Comparison of ENCODE assay signal across 8 cellular contexts in genomic region chr4:153488006-153488718, GRCh38. TPM values are rescaled to one million over a fixed set of nuclear protein-coding genes. Genes with fewer than 3 reads are reported as not detected.
DNase-seq lines count a peak whose midpoint lies in the region; ATAC-seq and TF ChIP-seq lines count a peak whose summit lies in the region.

No MANE protein-coding gene starts in this region.

- H3K4me3 ChIP-seq in SJCRH30, result peak overlapping the region; percentile 17; the same call in 1 of the 2 replicates
- H3K4me3 ChIP-seq in stomach, result peak overlapping the region; percentile 1 to 20 (median 14)

- no peak for TF ChIP-seq POLR2A in stomach (IDR thresholded peaks at IDR 0.05)

- H3K4me1 ChIP-seq in SJCRH30 (peaks cover 41% of the 10 kb centered on the region), stomach (peaks cover 25 to 71% (median 53%) of the 10 kb centered on the region in 4 donors)

- peak overlapping the region; percentile 95 for H3K27ac Mint-ChIP-seq in activated naive CD8-positive, alpha-beta T cell treated with anti-CD3 and anti-CD28 coated beads, Interleukin-2, amount 50 U/mL, for 24 hours
- H3K27ac Mint-ChIP-seq in memory B cell, result peak overlapping the region; percentile 93

- no peaks in the 10 kb centered on the region for H3K9me3 ChIP-seq in SJCRH30 (replicated peaks)
- no peaks in the 10 kb centered on the region for H3K9me3 ChIP-seq in stomach

- DNase-seq in SJCRH30 (peak; percentile 69 to 75), memory B cell (ENCODE audit: low spot score in 2 of 2) (peak; percentile 55 to 59), stomach (no peak), NCI-H524 treated with DMSO at 0.1 percent for 48 hours (lab: John Stamatoyannopoulos, UW) (no peak), HUDEP-2 (lab: John Stamatoyannopoulos, UW; ENCODE audit: unreplicated experiment in 76 of 76) (no peak)
- peak; percentile 83 for DNase-seq in activated naive CD8-positive, alpha-beta T cell treated with anti-CD3 and anti-CD28 coated beads, Interleukin-2, amount 50 U/mL, for 24 hours

- peak overlapping the region; percentile 43 for H3K27ac ChIP-seq in SJCRH30
- H3K27ac ChIP-seq in stomach, result peak overlapping the region; percentile 33 to 86 (median 75)

- 50 to 68% (median 60%) methylated on average over 14 of the region's 14 CpGs for WGBS in stomach, 5 donors

- H3K36me3 Mint-ChIP-seq in activated naive CD8-positive, alpha-beta T cell treated with anti-CD3 and anti-CD28 coated beads, Interleukin-2, amount 50 U/mL, for 24 hours (ENCODE audit: low read depth), result peaks cover 15% of the 10 kb centered on the region
- H3K36me3 Mint-ChIP-seq in memory B cell, result peaks cover 6% of the 10 kb centered on the region

- TF ChIP-seq CTCF in stomach (IDR thresholded peaks at IDR 0.05), result no peak

- H3K27me3 Mint-ChIP-seq in activated naive CD8-positive, alpha-beta T cell treated with anti-CD3 and anti-CD28 coated beads, Interleukin-2, amount 50 U/mL, for 24 hours, result peaks cover 2% of the 10 kb centered on the region
- H3K27me3 Mint-ChIP-seq in memory B cell, result no peaks in the 10 kb centered on the region

- H3K36me3 ChIP-seq in SJCRH30 (peaks cover 23% of the 10 kb centered on the region), stomach (no peaks in the 10 kb centered on the region)

- H3K27me3 ChIP-seq in SJCRH30 (no peaks in the 10 kb centered on the region), stomach (no peaks in the 10 kb centered on the region)

- H3K4me1 Mint-ChIP-seq in activated naive CD8-positive, alpha-beta T cell treated with anti-CD3 and anti-CD28 coated beads, Interleukin-2, amount 50 U/mL, for 24 hours, result peaks cover 89% of the 10 kb centered on the region
- peaks cover 58% of the 10 kb centered on the region for H3K4me1 Mint-ChIP-seq in memory B cell

- intact Hi-C loops in stomach (cut with DNase I; ENCODE audit: low total_unique reads), result no loop called here

- no peaks in the 10 kb centered on the region for H3K9me3 Mint-ChIP-seq in activated naive CD8-positive, alpha-beta T cell treated with anti-CD3 and anti-CD28 coated beads, Interleukin-2, amount 50 U/mL, for 24 hours
- no peaks in the 10 kb centered on the region for H3K9me3 Mint-ChIP-seq in memory B cell

- TF ChIP-seq EP300 in stomach (IDR thresholded peaks at IDR 0.05), result no peak

- H3K4me3 Mint-ChIP-seq in activated naive CD8-positive, alpha-beta T cell treated with anti-CD3 and anti-CD28 coated beads, Interleukin-2, amount 50 U/mL, for 24 hours, result peak overlapping the region; percentile 76
- peak overlapping the region; percentile 81 for H3K4me3 Mint-ChIP-seq in memory B cell

- ATAC-seq in GM18519 (IDR thresholded peaks at IDR 0.05; ENCODE audit: low FRiP score, unreplicated experiment) (peak; percentile 39), HG02852 (IDR thresholded peaks at IDR 0.05; ENCODE audit: unreplicated experiment) (peak; percentile 54), memory B cell (ENCODE audit: low read depth) (peak; percentile 75)
- peak; percentile 71 for ATAC-seq in activated naive CD8-positive, alpha-beta T cell treated with anti-CD3 and anti-CD28 coated beads, Interleukin-2, amount 50 U/mL, for 24 hours

RNA-seq across cellular contexts. Expression of gene TMEM131L, which starts 22.0 kb away (rescaled TPM):
- total RNA-seq in SJCRH30 (2014; rRNA removed; shearing (Covaris generic)), result 55.0 and 61.3 TPM in 2 replicates
- 10 to 100 TPM; 12.9 to 40.0 (median 19.1) TPM for total RNA-seq in stomach
- polyA plus RNA-seq in stomach, result 1 to 10 TPM; 2.4 to 4.4 (median 2.7) TPM

Comparison
In these comparisons a context has a peak if more than half of its experiments do, and no peak if none do; other contexts are left out.
1. DNase-seq: peak in SJCRH30 (2 of 2), activated naive CD8-positive, alpha-beta T cell treated with anti-CD3 and anti-CD28 coated beads, Interleukin-2, amount 50 U/mL, for 24 hours (single experiment) and memory B cell (2 of 2); none in stomach (single experiment), NCI-H524 treated with DMSO at 0.1 percent for 48 hours (single experiment) and HUDEP-2 (0 of 76).
2. Peak in every context shown above with its lines, with median percentiles within 50 percentile points of each other: ATAC-seq.